In the genomic region with DNA sequence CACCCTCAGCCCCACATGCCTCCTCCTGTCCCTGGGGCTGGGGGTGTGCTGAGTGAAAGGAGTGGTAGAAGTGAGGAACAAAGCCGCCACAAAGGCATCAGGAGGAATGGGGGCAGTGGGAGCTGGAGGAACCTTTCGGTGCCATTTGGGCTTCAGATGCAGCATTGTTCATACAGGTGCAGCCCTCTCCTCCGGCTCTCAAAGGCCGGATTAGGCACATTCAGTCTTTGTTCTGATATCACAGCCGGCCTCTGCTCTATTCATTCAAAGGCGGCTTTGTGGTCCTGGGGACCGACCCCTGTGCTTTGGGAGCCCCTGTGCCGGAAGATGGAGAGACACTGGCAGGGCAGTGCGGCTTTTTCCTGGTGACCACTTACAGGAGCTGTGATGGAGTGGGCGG, we compare ENCODE assay signal across 25 cellular contexts. TPM values are rescaled to one million over a fixed set of nuclear protein-coding genes. Genes with fewer than 3 reads are reported as not detected.
"Had no signal": no experiment of that assay in that cellular context is flagged by ENCODE, and none has a peak within 500 bp of the region (broad histone marks: within the 10 kb centered on the region; RNA-seq: fewer than 3 reads in every experiment).

No MANE protein-coding gene starts in this region.

- H3K36me3 ChIP-seq: WERI-Rb-1 had no signal

- H3K36me3 Mint-ChIP-seq: activated naive CD4-positive, alpha-beta T cell treated with anti-CD3 and anti-CD28 coated beads, Interleukin-2, amount 50 U/mL, for 24 hours had no signal

- H3K27ac Mint-ChIP-seq: activated CD8-positive, alpha-beta T cell treated with anti-CD3 and anti-CD28 coated beads, Interleukin-2, amount 10 ng/mL, durations not matched to agents 7 days and 5 days; activated naive CD4-positive, alpha-beta T cell treated with anti-CD3 and anti-CD28 coated beads, Interleukin-2, amount 50 U/mL, for 24 hours had no signal

- H3K4me3 ChIP-seq: K562, SK-N-MC had no signal

- H3K4me3 Mint-ChIP-seq: activated CD8-positive, alpha-beta T cell treated with anti-CD3 and anti-CD28 coated beads, Interleukin-2, amount 10 ng/mL, durations not matched to agents 7 days and 5 days; activated naive CD4-positive, alpha-beta T cell treated with anti-CD3 and anti-CD28 coated beads, Interleukin-2, amount 50 U/mL, for 24 hours had no signal

- DNase-seq: activated CD4-positive, alpha-beta T cell treated with anti-CD3 and anti-CD28 coated beads for 4 hours; activated CD8-positive, alpha-beta memory T cell treated with anti-CD3 and anti-CD28 coated beads, Interleukin-2, amount 50 U/mL, for 48 hours; activated CD8-positive, alpha-beta T cell treated with anti-CD3 and anti-CD28 coated beads, Interleukin-2, amount 10 ng/mL, durations not matched to agents 7 days and 5 days; activated T-cell treated with anti-CD3 and anti-CD28 coated beads, Interleukin-2, amount 50 U/mL, for 1 hour; aorta; Karpas-422; MM.1S; NCI-H1105; NCI-H1436; NCI-H1694 treated with DMSO at 0.1 percent for 48 hours; NCI-H2029 treated with DMSO at 0.1 percent for 48 hours; NCI-H345; NCI-H510A; NCI-H526 treated with DMSO at 0.1 percent for 48 hours; NCI-H82; SIG-M5; T-helper 1 cell; WERI-Rb-1 had no signal

- H3K27ac ChIP-seq: SK-N-MC, WERI-Rb-1 had no signal

- H3K9me3 Mint-ChIP-seq: activated naive CD4-positive, alpha-beta T cell treated with anti-CD3 and anti-CD28 coated beads, Interleukin-2, amount 50 U/mL, for 24 hours had no signal

- ATAC-seq: activated CD4-positive, CD25-positive, alpha-beta regulatory T cell treated with anti-CD3 and anti-CD28 coated beads, Interleukin-2, amount 50 U/mL, for 24 hours; activated CD8-positive, alpha-beta T cell treated with anti-CD3 and anti-CD28 coated beads, Interleukin-2, amount 10 ng/mL, durations not matched to agents 7 days and 5 days; K562 had no signal

- H3K4me1 Mint-ChIP-seq: activated naive CD4-positive, alpha-beta T cell treated with anti-CD3 and anti-CD28 coated beads, Interleukin-2, amount 50 U/mL, for 24 hours had no signal

RNA-seq across cellular contexts. Expression of gene SMOC1, which starts 53.2 kb away (rescaled TPM):
- total RNA-seq: activated CD8-positive, alpha-beta T cell treated with anti-CD3 and anti-CD28 coated beads, Interleukin-2, amount 10 ng/mL, durations not matched to agents 7 days and 5 days; OCI-LY7; RPMI7951; T-helper 2 cell treated with Interferon-gamma antibody and Interleukin-4, amounts not matched to agents 100 ng/mL and 5 ng/mL, for 36 hours had no signal
- polyA plus RNA-seq: K562 had no signal
